ENCODE assay signal across 1 cellular context in the genomic region with DNA sequence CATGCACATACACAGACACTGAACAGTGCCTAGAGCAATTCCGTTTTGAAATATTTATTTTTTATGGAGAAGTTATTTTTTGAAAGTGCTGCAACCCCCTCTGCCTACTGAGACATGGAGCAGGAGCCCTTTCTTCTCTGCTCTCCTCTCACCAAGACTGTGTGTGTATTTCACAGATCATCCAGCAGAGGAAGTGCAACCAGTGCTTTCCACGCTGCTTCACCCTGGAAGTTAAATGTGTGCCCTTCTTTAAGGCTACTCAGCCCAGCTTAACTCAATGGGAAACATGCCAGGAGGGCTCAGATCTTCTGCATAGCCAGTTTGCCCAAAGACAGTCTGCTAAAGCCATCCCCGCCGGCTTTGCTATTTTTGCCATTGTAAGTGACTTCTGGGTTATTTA.
TF ChIP-seq lines count a peak whose summit lies in the region.

No MANE protein-coding gene starts in this region.

TF ChIP-seq in GM23338, 12 proteins besides CTCF, POLR2A, EP300 and RAD21 (continued from another document):
- TF ChIP-seq, protein P1, sequence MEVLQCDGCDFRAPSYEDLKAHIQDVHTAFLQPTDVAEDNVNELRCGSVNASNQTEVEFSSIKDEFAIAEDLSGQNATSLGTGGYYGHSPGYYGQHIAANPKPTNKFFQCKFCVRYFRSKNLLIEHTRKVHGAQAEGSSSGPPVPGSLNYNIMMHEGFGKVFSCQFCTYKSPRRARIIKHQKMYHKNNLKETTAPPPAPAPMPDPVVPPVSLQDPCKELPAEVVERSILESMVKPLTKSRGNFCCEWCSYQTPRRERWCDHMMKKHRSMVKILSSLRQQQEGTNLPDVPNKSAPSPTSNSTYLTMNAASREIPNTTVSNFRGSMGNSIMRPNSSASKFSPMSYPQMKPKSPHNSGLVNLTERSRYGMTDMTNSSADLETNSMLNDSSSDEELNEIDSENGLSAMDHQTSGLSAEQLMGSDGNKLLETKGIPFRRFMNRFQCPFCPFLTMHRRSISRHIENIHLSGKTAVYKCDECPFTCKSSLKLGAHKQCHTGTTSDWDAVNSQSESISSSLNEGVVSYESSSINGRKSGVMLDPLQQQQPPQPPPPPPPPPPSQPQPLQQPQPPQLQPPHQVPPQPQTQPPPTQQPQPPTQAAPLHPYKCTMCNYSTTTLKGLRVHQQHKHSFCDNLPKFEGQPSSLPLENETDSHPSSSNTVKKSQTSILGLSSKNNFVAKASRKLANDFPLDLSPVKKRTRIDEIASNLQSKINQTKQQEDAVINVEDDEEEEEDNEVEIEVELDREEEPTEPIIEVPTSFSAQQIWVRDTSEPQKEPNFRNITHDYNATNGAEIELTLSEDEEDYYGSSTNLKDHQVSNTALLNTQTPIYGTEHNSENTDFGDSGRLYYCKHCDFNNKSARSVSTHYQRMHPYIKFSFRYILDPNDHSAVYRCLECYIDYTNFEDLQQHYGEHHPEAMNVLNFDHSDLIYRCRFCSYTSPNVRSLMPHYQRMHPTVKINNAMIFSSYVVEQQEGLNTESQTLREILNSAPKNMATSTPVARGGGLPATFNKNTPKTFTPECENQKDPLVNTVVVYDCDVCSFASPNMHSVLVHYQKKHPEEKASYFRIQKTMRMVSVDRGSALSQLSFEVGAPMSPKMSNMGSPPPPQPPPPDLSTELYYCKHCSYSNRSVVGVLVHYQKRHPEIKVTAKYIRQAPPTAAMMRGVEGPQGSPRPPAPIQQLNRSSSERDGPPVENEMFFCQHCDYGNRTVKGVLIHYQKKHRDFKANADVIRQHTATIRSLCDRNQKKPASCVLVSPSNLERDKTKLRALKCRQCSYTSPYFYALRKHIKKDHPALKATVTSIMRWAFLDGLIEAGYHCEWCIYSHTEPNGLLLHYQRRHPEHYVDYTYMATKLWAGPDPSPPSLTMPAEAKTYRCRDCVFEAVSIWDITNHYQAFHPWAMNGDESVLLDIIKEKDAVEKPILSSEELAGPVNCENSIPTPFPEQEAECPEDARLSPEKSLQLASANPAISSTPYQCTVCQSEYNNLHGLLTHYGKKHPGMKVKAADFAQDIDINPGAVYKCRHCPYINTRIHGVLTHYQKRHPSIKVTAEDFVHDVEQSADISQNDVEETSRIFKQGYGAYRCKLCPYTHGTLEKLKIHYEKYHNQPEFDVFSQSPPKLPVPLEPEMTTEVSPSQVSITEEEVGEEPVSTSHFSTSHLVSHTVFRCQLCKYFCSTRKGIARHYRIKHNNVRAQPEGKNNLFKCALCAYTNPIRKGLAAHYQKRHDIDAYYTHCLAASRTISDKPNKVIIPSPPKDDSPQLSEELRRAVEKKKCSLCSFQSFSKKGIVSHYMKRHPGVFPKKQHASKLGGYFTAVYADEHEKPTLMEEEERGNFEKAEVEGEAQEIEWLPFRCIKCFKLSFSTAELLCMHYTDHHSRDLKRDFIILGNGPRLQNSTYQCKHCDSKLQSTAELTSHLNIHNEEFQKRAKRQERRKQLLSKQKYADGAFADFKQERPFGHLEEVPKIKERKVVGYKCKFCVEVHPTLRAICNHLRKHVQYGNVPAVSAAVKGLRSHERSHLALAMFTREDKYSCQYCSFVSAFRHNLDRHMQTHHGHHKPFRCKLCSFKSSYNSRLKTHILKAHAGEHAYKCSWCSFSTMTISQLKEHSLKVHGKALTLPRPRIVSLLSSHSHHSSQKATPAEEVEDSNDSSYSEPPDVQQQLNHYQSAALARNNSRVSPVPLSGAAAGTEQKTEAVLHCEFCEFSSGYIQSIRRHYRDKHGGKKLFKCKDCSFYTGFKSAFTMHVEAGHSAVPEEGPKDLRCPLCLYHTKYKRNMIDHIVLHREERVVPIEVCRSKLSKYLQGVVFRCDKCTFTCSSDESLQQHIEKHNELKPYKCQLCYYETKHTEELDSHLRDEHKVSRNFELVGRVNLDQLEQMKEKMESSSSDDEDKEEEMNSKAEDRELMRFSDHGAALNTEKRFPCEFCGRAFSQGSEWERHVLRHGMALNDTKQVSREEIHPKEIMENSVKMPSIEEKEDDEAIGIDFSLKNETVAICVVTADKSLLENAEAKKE (CRISPR knock-in tag; IDR thresholded peaks at IDR 0.05): no peak
- TF ChIP-seq STAT1 (IDR thresholded peaks at IDR 0.05; ENCODE audit: unreplicated experiment) (no peak), ZNF114 (CRISPR knock-in tag; IDR thresholded peaks at IDR 0.05) (no peak)
